ENCODE assay signal across 8 cellular contexts in genomic region chr19:39997595-39998216, GRCh38. TPM values are rescaled to one million over a fixed set of nuclear protein-coding genes. Genes with fewer than 3 reads are reported as not detected.
A peak's percentile ranks its signal among the peaks of the same experiment; 100 is the strongest.
DNase-seq lines count a peak whose midpoint lies in the region; ATAC-seq and TF ChIP-seq lines count a peak whose summit lies in the region.

No MANE protein-coding gene starts in this region.

- H3K36me3 Mint-ChIP-seq in T-helper 2 cell treated with Interferon-gamma antibody and Interleukin-4, amounts not matched to agents 5 μg/mL and 100 μg/mL, for 36 hours (ENCODE audit: low read depth) = peaks cover 34% of the 10 kb centered on the region

- CTCF ChIA-PET in HEK293T (lab: Yijun Ruan, JAX) = no interaction called here

- H3K4me2 ChIP-seq in skeletal muscle satellite cell (ENCODE audit: low read length) = peak overlapping the region; percentile 98

- peak overlapping the region; percentile 95 for H3K9ac ChIP-seq in skeletal muscle satellite cell (ENCODE audit: low read depth, low read length)

- no peaks in the 10 kb centered on the region for H3K9me3 ChIP-seq in skeletal muscle satellite cell (replicated peaks; ENCODE audit: low read length)

- H3K27me3 ChIP-seq in skeletal muscle satellite cell (ENCODE audit: control insufficient read depth, insufficient read depth, low read length) = no peaks in the 10 kb centered on the region

- H3K9me3 Mint-ChIP-seq in T-helper 2 cell treated with Interferon-gamma antibody and Interleukin-4, amounts not matched to agents 5 μg/mL and 100 μg/mL, for 36 hours = peaks cover 24% of the 10 kb centered on the region

- ATAC-seq in GM21737 (IDR thresholded peaks at IDR 0.05; ENCODE audit: unreplicated experiment) (peak; percentile 2), HG02571 (IDR thresholded peaks at IDR 0.05; ENCODE audit: unreplicated experiment) (no peak)

- no peaks in the 10 kb centered on the region for H3K36me3 ChIP-seq in skeletal muscle satellite cell (ENCODE audit: insufficient read depth, low read length)

- peak overlapping the region; percentile 96 for H3K27ac Mint-ChIP-seq in T-helper 2 cell treated with Interferon-gamma antibody and Interleukin-4, amounts not matched to agents 5 μg/mL and 100 μg/mL, for 36 hours

- TF ChIP-seq CTCF in fibroblast of pulmonary artery (IDR thresholded peaks at IDR 0.05; ENCODE audit: low read length, missing control alignments) = no peak

- H3K4me1 Mint-ChIP-seq in T-helper 2 cell treated with Interferon-gamma antibody and Interleukin-4, amounts not matched to agents 5 μg/mL and 100 μg/mL, for 36 hours (ENCODE audit: low read depth) = peaks cover 26% of the 10 kb centered on the region

- DNase-seq in T-helper 2 cell treated with Interferon-gamma antibody and Interleukin-4, amounts not matched to agents 5 μg/mL and 100 μg/mL, for 36 hours (ENCODE audit: low spot score) = no peak
- DNase-seq in fibroblast of pulmonary artery (ENCODE audit: low read depth) (peak; percentile 12), NCI-H69 (lab: John Stamatoyannopoulos, UW) (no peak), DMS114 treated with DMSO at 0.1 percent for 48 hours (lab: John Stamatoyannopoulos, UW; ENCODE audit: unreplicated experiment) (no peak), HEK293T (ENCODE audit: extremely low spot score) (no peak)

- H3K4me1 ChIP-seq in skeletal muscle satellite cell (ENCODE audit: control insufficient read depth, insufficient read depth, low read length) = peaks cover 25% of the 10 kb centered on the region

- H3K4me3 ChIP-seq in fibroblast of pulmonary artery (replicated peaks; ENCODE audit: low read depth, low read length) = peak overlapping the region; percentile 90
- peak overlapping the region; percentile 92 for H3K4me3 ChIP-seq in skeletal muscle satellite cell (ENCODE audit: low read length)

- POLR2A ChIA-PET in HEK293T (lab: Yijun Ruan, JAX) = interaction anchor here (0.8 to 2.1 kb wide), 4 partner anchors 11 to 93 kb away, joined by 3 to 16 read pairs (median 4); partner anchors contain the start of genes PSMC4 and ZNF780A

- H3K27me3 Mint-ChIP-seq in T-helper 2 cell treated with Interferon-gamma antibody and Interleukin-4, amounts not matched to agents 5 μg/mL and 100 μg/mL, for 36 hours (ENCODE audit: low read depth) = no peaks in the 10 kb centered on the region

- H3K4me3 Mint-ChIP-seq in T-helper 2 cell treated with Interferon-gamma antibody and Interleukin-4, amounts not matched to agents 5 μg/mL and 100 μg/mL, for 36 hours = peak overlapping the region; percentile 93

TF ChIP-seq in HEK293T, 16 proteins besides CTCF, POLR2A, EP300 and RAD21:
- no peak for TF ChIP-seq HDGF (IDR thresholded peaks at IDR 0.05; ENCODE audit: borderline replicate concordance)
- no peak for TF ChIP-seq ARNT (IDR thresholded peaks at IDR 0.05)
- no peak for TF ChIP-seq PKNOX1 (IDR thresholded peaks at IDR 0.05)
- no peak for TF ChIP-seq FOXA1 (IDR thresholded peaks at IDR 0.05)
- TF ChIP-seq SUZ12 (IDR thresholded peaks at IDR 0.05) = no peak
- TF ChIP-seq FOXK2 (IDR thresholded peaks at IDR 0.05) = no peak
- no peak for TF ChIP-seq ZNF384 (IDR thresholded peaks at IDR 0.05)
- no peak for TF ChIP-seq TARDBP (IDR thresholded peaks at IDR 0.05)
- no peak for TF ChIP-seq ELF4 (IDR thresholded peaks at IDR 0.05)

RNA-seq across cellular contexts. Expression of gene ZNF546, which starts 0.8 kb away (rescaled TPM):
- total RNA-seq in skeletal muscle satellite cell (2012; rRNA removed) = 2.0 and 3.0 TPM in 2 replicates

RNA-seq across cellular contexts. Expression of gene PSMC4, which starts 26.7 kb away (rescaled TPM):
- total RNA-seq in skeletal muscle satellite cell (2012; rRNA removed) = 164 and 220 TPM in 2 replicates

RNA-seq across cellular contexts. Expression of gene ZNF780B, which starts 58.3 kb away (rescaled TPM):
- 18.3 and 22.3 TPM in 2 replicates for total RNA-seq in skeletal muscle satellite cell (2012; rRNA removed)
